18 cellular contexts compared by ENCODE assay signal in the genomic region with DNA sequence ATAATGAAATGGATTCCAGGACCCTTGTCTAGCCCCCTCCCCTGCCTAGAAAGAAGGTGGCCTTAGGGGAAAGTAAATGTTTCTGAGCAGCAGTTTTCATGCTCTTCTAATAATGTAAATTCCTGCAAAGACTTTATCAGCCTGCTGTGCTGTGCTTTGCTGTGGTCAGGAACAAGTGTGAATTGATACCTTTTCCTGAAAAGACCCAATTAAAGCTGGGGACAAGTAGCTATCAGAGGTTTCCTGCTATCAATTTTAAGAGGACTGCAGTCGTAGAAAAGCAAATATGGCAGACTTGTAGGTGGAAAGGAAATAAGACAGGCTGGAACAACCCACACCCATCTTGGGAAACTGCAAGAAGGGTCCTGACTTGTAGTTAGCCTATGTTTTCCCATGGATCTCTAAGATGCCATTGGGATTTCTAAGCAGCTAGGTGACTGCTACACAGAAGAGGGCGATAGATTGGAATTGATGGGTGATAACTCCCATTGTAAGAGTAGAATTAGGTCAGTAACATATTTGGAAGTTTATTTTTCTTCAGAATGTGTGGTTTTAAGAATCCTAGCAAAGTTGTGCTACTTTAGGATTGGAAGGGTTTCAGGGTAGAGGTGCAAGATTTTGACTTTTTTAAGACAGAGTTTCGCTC. TPM values are rescaled to one million over a fixed set of nuclear protein-coding genes. Genes with fewer than 3 reads are reported as not detected.
DNase-seq lines count a peak whose midpoint lies in the region; ATAC-seq and TF ChIP-seq lines count a peak whose summit lies in the region.
"Had no signal": no experiment of that assay in that cellular context is flagged by ENCODE, and none has a peak within 500 bp of the region (broad histone marks: within the 10 kb centered on the region; RNA-seq: fewer than 3 reads in every experiment).

No MANE protein-coding gene starts in this region.

- H2AFZ ChIP-seq in OCI-LY7 (ENCODE audit: low read length), result no peak overlapping the region
- H2AFZ ChIP-seq: hepatocyte had no signal

- H3K4me3 Mint-ChIP-seq in natural killer cell treated with Interleukin-12 subunit alpha and Interleukin-12 subunit beta and Interleukin-15 and Interleukin-18, amount 100 ng/mL, for 72 hours, result no peak overlapping the region
- H3K4me3 Mint-ChIP-seq in natural killer cell, result no peak overlapping the region

- H3K36me3 ChIP-seq in OCI-LY7 (ENCODE audit: insufficient read depth, low read length) (peaks cover 62% of the 10 kb centered on the region), esophagus muscularis mucosa (peaks cover 9 to 63% (median 41%) of the 10 kb centered on the region in 4 donors)

- no peaks in the 10 kb centered on the region for H3K27me3 Mint-ChIP-seq in natural killer cell treated with Interleukin-12 subunit alpha and Interleukin-12 subunit beta and Interleukin-15 and Interleukin-18, amount 100 ng/mL, for 72 hours
- no peaks in the 10 kb centered on the region for H3K27me3 Mint-ChIP-seq in natural killer cell (ENCODE audit: low read depth in 2 of 2)

- no peak for TF ChIP-seq CTCF in natural killer cell (IDR thresholded peaks at IDR 0.05)
- no peak for TF ChIP-seq CTCF in OCI-LY7 (conservative IDR thresholded peaks at IDR 0.05; ENCODE audit: low read length)
- no peak for TF ChIP-seq CTCF in esophagus muscularis mucosa (IDR thresholded peaks at IDR 0.05)
- no peak for TF ChIP-seq CTCF in omental fat pad (IDR thresholded peaks at IDR 0.05)

- H3K27ac Mint-ChIP-seq in natural killer cell treated with Interleukin-12 subunit alpha and Interleukin-12 subunit beta and Interleukin-15 and Interleukin-18, amount 100 ng/mL, for 72 hours, result peak overlapping the region; percentile 65 to 88
- peak overlapping the region in 1 of 2 donors; percentile 27 for H3K27ac Mint-ChIP-seq in natural killer cell

- no peak for TF ChIP-seq POLR2A in esophagus muscularis mucosa (IDR thresholded peaks at IDR 0.05; ENCODE audit: low read depth)

- H3K36me3 Mint-ChIP-seq in natural killer cell treated with Interleukin-12 subunit alpha and Interleukin-12 subunit beta and Interleukin-15 and Interleukin-18, amount 100 ng/mL, for 72 hours, result peaks cover 31% of the 10 kb centered on the region
- H3K36me3 Mint-ChIP-seq in natural killer cell, result no peaks in the 10 kb centered on the region

- WGBS in esophagus muscularis mucosa, result 92% methylated on average over 3 of the region's 3 CpGs

- POLR2A ChIA-PET in OCI-LY7 (lab: Charles Lee), result interaction anchor here (0.7 to 0.8 kb wide), 2 partner anchors 15 to 30 kb away, joined by 3 to 5 read pairs; partner anchors contain the start of gene COQ5

- intact Hi-C loops in natural killer cell (cut with micrococcal nuclease), result loop anchor here (5.0 kb wide), 1 partner anchor 47 kb away; no protein-coding TSS in a partner anchor
- intact Hi-C loops in OCI-LY7 (cut with micrococcal nuclease; ENCODE audit: unreplicated experiment), result no loop called here
- intact Hi-C loops in esophagus muscularis mucosa (cut with DNase I), result no loop called here

- H3K4me1 ChIP-seq in OCI-LY7 (ENCODE audit: insufficient read depth, low read length, poor library complexity, severe bottlenecking) (peaks cover 23% of the 10 kb centered on the region), esophagus muscularis mucosa (peaks cover 21 to 36% (median 30%) of the 10 kb centered on the region in 4 donors)

- no peaks in the 10 kb centered on the region for H3K9me2 ChIP-seq in OCI-LY7 (ENCODE audit: insufficient read depth, low read length)

- no peak for DNase-seq in natural killer cell treated with Interleukin-12 subunit alpha and Interleukin-12 subunit beta and Interleukin-15 and Interleukin-18, amount 100 ng/mL, for 72 hours (ENCODE audit: low spot score)
- DNase-seq in natural killer cell (no peak), OCI-LY7 (ENCODE audit: low spot score) (no peak), esophagus muscularis mucosa (ENCODE audit: extremely low spot score) (no peak), iPS-NIHi7 (ENCODE audit: extremely low spot score) (no peak), NAMALWA (ENCODE audit: low spot score) (no peak), omental fat pad (ENCODE audit: low spot score) (no peak)
- DNase-seq: activated naive CD4-positive, alpha-beta T cell treated with anti-CD3 and anti-CD28 coated beads, Interleukin-2, amount 50 U/mL, for 16 hours; AML-193; DMS79; NCI-H1092; NCI-H2171; NCI-H774; pancreas; stimulated activated CD4-positive, alpha-beta T cell treated with anti-CD3 and anti-CD28 coated beads, Interleukin-4, amount 100 ng/mL, for 4 hours; testis had no signal

- H3K27me3 ChIP-seq in esophagus muscularis mucosa, result no peaks in the 10 kb centered on the region
- H3K27me3 ChIP-seq: hepatocyte, pancreas, testis had no signal

- peaks cover 11% of the 10 kb centered on the region for H4K20me1 ChIP-seq in OCI-LY7 (ENCODE audit: insufficient read depth, low read length)

- no peaks in the 10 kb centered on the region for H3K9me3 Mint-ChIP-seq in natural killer cell treated with Interleukin-12 subunit alpha and Interleukin-12 subunit beta and Interleukin-15 and Interleukin-18, amount 100 ng/mL, for 72 hours
- H3K9me3 Mint-ChIP-seq in natural killer cell, result no peaks in the 10 kb centered on the region

- CTCF ChIA-PET in OCI-LY7 (lab: Charles Lee; ENCODE audit: unreplicated experiment), result no interaction called here

- H3K4me3 ChIP-seq in OCI-LY7 (ENCODE audit: low read depth, low read length, poor library complexity, severe bottlenecking) (no peak overlapping the region), esophagus muscularis mucosa (no peak overlapping the region)
- H3K4me3 ChIP-seq: hepatocyte, pancreas, testis had no signal

- H3K4me2 ChIP-seq in OCI-LY7 (ENCODE audit: low read length), result peak overlapping the region; percentile 98; the same call in 1 of the 2 replicates

- no peak for ATAC-seq in natural killer cell treated with Interleukin-12 subunit alpha and Interleukin-12 subunit beta and Interleukin-15 and Interleukin-18, amount 100 ng/mL, for 72 hours
- ATAC-seq in natural killer cell (no peak), omental fat pad (ENCODE audit: low FRiP score) (no peak), HG03571 (IDR thresholded peaks at IDR 0.05; ENCODE audit: unreplicated experiment) (no peak)
- ATAC-seq: pancreas had no signal

- H3K9me3 ChIP-seq in OCI-LY7 (ENCODE audit: low read length), result no peaks in the 10 kb centered on the region
- no peaks in the 10 kb centered on the region for H3K9me3 ChIP-seq in esophagus muscularis mucosa
- H3K9me3 ChIP-seq: pancreas, testis had no signal

- peaks cover 29 to 34% of the 10 kb centered on the region in 2 donors for H3K4me1 Mint-ChIP-seq in natural killer cell treated with Interleukin-12 subunit alpha and Interleukin-12 subunit beta and Interleukin-15 and Interleukin-18, amount 100 ng/mL, for 72 hours (ENCODE audit: low read depth in 2 of 2)
- peaks cover 39 to 40% of the 10 kb centered on the region in 2 donors for H3K4me1 Mint-ChIP-seq in natural killer cell

- TF ChIP-seq EP300 in esophagus muscularis mucosa (IDR thresholded peaks at IDR 0.05), result no peak

- H3K27ac ChIP-seq in OCI-LY7 (ENCODE audit: low read depth, low read length, poor library complexity, severe bottlenecking), result no peak overlapping the region
- H3K27ac ChIP-seq in esophagus muscularis mucosa (replicated peaks in 1 of 4), result peak overlapping the region in 3 of 4 donors; percentile 6 to 93 (median 89)
- H3K27ac ChIP-seq: hepatocyte, pancreas had no signal

- H3K79me2 ChIP-seq in OCI-LY7 (ENCODE audit: insufficient read depth, low read depth, low read length), result peaks cover 37% of the 10 kb centered on the region

- no TSS peak for BruUV-seq in OCI-LY7 (replicated peaks; lab: Mats Ljungman, UMichigan)

RNA-seq across cellular contexts. Expression of gene DYNLL1, which starts 3.1 kb away (rescaled TPM):
- 100 to 1,000 TPM; 207 to 267 TPM for total RNA-seq in natural killer cell treated with Interleukin-12 subunit alpha and Interleukin-12 subunit beta and Interleukin-15 and Interleukin-18, amount 100 ng/mL, for 72 hours
- total RNA-seq in natural killer cell (100 to 1,000 TPM in 1 of 3 donors, 10 to 100 TPM in 2; 69.7 to 110 (median 77.2) TPM), OCI-LY7 (2022) (296 and 321 TPM in 2 replicates), esophagus muscularis mucosa (100 to 1,000 TPM; 229 to 289 (median 269) TPM), omental fat pad (100 to 1,000 TPM; 142 to 209 (median 175) TPM)
- total RNA-seq in OCI-LY7 (2014; rRNA removed; shearing (Covaris generic)), result 354 and 400 TPM in 2 replicates

RNA-seq across cellular contexts. Expression of gene SRSF9, which starts 29.4 kb away (rescaled TPM):
- total RNA-seq in natural killer cell treated with Interleukin-12 subunit alpha and Interleukin-12 subunit beta and Interleukin-15 and Interleukin-18, amount 100 ng/mL, for 72 hours, result 100 to 1,000 TPM; 246 to 331 TPM
- 100 to 1,000 TPM; 175 to 191 (median 179) TPM for total RNA-seq in natural killer cell
- 181 and 203 TPM in 2 replicates for total RNA-seq in OCI-LY7 (2014; rRNA removed; shearing (Covaris generic))
- 281 and 295 TPM in 2 replicates for total RNA-seq in OCI-LY7 (2022)
- total RNA-seq in esophagus muscularis mucosa, result 10 to 100 TPM; 52.7 to 60.2 (median 54.7) TPM
- 10 to 100 TPM; 62.3 to 88.7 (median 71.4) TPM for total RNA-seq in omental fat pad

RNA-seq across cellular contexts. Expression of gene COQ5, which starts 30.0 kb away (rescaled TPM):
- total RNA-seq in natural killer cell treated with Interleukin-12 subunit alpha and Interleukin-12 subunit beta and Interleukin-15 and Interleukin-18, amount 100 ng/mL, for 72 hours, result 10 to 100 TPM; 27.5 to 27.9 TPM
- total RNA-seq in natural killer cell, result 10 to 100 TPM; 11.4 to 17.1 (median 14.6) TPM
- total RNA-seq in OCI-LY7 (2014; rRNA removed; shearing (Covaris generic)), result 29.4 and 40.9 TPM in 2 replicates
- 48.8 and 49.5 TPM in 2 replicates for total RNA-seq in OCI-LY7 (2022)
- total RNA-seq in esophagus muscularis mucosa, result 10 to 100 TPM; 12.1 to 25.3 (median 21.4) TPM
- total RNA-seq in omental fat pad, result 10 to 100 TPM; 14.4 to 31.2 (median 25.4) TPM

RNA-seq across cellular contexts. Expression of gene RNF10, which starts 35.2 kb away (rescaled TPM):
- total RNA-seq in natural killer cell treated with Interleukin-12 subunit alpha and Interleukin-12 subunit beta and Interleukin-15 and Interleukin-18, amount 100 ng/mL, for 72 hours, result 100 to 1,000 TPM; 241 to 279 TPM
- 100 to 1,000 TPM; 371 to 488 (median 389) TPM for total RNA-seq in natural killer cell
- 52.2 and 66.3 TPM in 2 replicates for total RNA-seq in OCI-LY7 (2014; rRNA removed; shearing (Covaris generic))
- total RNA-seq in OCI-LY7 (2022), result 150 TPM in 2 replicates
- total RNA-seq in esophagus muscularis mucosa, result 100 to 1,000 TPM; 160 to 296 (median 175) TPM
- 100 to 1,000 TPM; 124 to 217 (median 167) TPM for total RNA-seq in omental fat pad

RNA-seq across cellular contexts. Expression of gene GATC, which starts 52.7 kb away (rescaled TPM):
- 10 to 100 TPM; 28.2 to 31.8 TPM for total RNA-seq in natural killer cell treated with Interleukin-12 subunit alpha and Interleukin-12 subunit beta and Interleukin-15 and Interleukin-18, amount 100 ng/mL, for 72 hours
- total RNA-seq in natural killer cell, result 10 to 100 TPM; 16.5 to 22.8 (median 20.5) TPM
- total RNA-seq in OCI-LY7 (2014; rRNA removed; shearing (Covaris generic)), result 36.1 and 37.6 TPM in 2 replicates
- 34.6 and 35.8 TPM in 2 replicates for total RNA-seq in OCI-LY7 (2022)
- 10 to 100 TPM; 18.5 to 24.0 (median 20.2) TPM for total RNA-seq in esophagus muscularis mucosa
- total RNA-seq in omental fat pad, result 10 to 100 TPM; 22.8 to 30.7 (median 24.2) TPM
